ENCODE assay signal across 15 cellular contexts in the genomic region with DNA sequence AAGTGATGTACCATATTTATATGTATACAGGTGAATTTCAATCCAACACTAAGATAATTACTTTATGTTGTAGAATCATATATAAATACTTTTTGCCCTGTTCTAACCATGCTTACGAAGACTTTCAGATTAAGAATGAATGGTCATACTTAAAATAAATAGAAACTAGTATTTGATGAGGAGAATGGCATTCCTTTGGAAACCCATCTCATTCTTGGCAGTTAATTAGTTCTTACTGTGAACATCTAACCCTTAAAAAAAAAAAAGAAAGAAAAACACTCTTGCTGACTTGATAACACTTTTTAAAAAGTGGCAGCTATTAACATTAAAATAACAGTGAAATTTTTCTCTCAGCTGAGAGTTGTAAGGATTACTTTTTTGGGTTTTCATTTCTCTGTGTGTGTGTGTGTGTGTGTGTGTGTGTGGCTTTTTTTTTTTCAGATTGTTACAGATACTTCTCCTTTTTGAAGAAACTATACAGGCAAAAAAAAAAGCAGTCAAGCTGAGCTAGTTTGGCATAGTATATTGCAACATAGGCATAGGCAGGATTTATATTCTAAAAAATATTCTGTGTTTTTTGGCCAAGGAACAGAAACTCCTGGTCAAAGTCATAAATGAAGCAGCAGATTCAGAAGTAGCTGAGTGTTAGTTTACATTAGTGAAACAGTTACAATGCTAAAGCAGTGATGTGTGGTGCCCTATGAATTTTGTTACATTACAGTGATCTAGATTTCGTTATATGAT.
A peak's percentile ranks its signal among the peaks of the same experiment; 100 is the strongest.
DNase-seq lines count a peak whose midpoint lies in the region; ATAC-seq and TF ChIP-seq lines count a peak whose summit lies in the region.
"Had no signal": no experiment of that assay in that cellular context is flagged by ENCODE, and none has a peak within 500 bp of the region (broad histone marks: within the 10 kb centered on the region; RNA-seq: fewer than 3 reads in every experiment).

No MANE protein-coding gene starts in this region.

- H3K27me3 Mint-ChIP-seq in HFFc6 (ENCODE audit: insufficient read depth), result peaks cover 2% of the 10 kb centered on the region; the same call in 1 of the 2 replicates

- peaks cover 64% of the 10 kb centered on the region for H3K4me1 Mint-ChIP-seq in HFFc6 (ENCODE audit: low read depth)

- no peaks in the 10 kb centered on the region for H3K36me3 ChIP-seq in WERI-Rb-1
- H3K36me3 ChIP-seq: suprapubic skin had no signal

- H3K9me3 Mint-ChIP-seq in HFFc6, result no peaks in the 10 kb centered on the region

- no peaks in the 10 kb centered on the region; the same call in 1 of the 2 replicates for H3K36me3 Mint-ChIP-seq in HFFc6 (ENCODE audit: low read depth)

- H3K27me3 ChIP-seq in WERI-Rb-1 (ENCODE audit: insufficient read depth, low read depth, severe bottlenecking), result no peaks in the 10 kb centered on the region
- H3K27me3 ChIP-seq: suprapubic skin had no signal

- TF ChIP-seq CTCF in HFFc6 (IDR thresholded peaks at IDR 0.05) (no peak), fibroblast of mammary gland (conservative IDR thresholded peaks at IDR 0.05; ENCODE audit: control insufficient read depth, insufficient read depth, low read depth, low read length) (no peak), WERI-Rb-1 (IDR thresholded peaks at IDR 0.05; ENCODE audit: low read depth, low read length) (no peak)

- ATAC-seq in HG03045 (IDR thresholded peaks at IDR 0.05; ENCODE audit: unreplicated experiment), result no peak
- no peak for ATAC-seq in HG02981 (IDR thresholded peaks at IDR 0.05; ENCODE audit: unreplicated experiment)
- ATAC-seq: Right ventricle myocardium inferior had no signal

- no peak overlapping the region for H3K4me3 Mint-ChIP-seq in HFFc6

- H3K27ac Mint-ChIP-seq in HFFc6, result peak overlapping the region; percentile 8; the same call in 1 of the 2 replicates

- H3K4me3 ChIP-seq in fibroblast of mammary gland (ENCODE audit: control insufficient read depth, low read depth, low read length), result no peak overlapping the region
- no peak overlapping the region for H3K4me3 ChIP-seq in WERI-Rb-1 (ENCODE audit: low read depth, low read length)
- H3K4me3 ChIP-seq: lung, suprapubic skin had no signal

- DNase-seq in HFFc6 (peak; percentile 40), OCI-M1 (lab: John Stamatoyannopoulos, UW) (peak; percentile 82), fibroblast of mammary gland (ENCODE audit: low read depth) (peak; percentile 68), retina (peak; percentile 8), cerebellar nuclear complex (lab: John Stamatoyannopoulos, UW) (no peak), WERI-Rb-1 (no peak)
- DNase-seq: activated gamma-delta T cell, cortex of kidney, head of caudate nucleus, NCI-H524 had no signal

- no peak overlapping the region for H3K27ac ChIP-seq in WERI-Rb-1
- H3K27ac ChIP-seq: suprapubic skin had no signal

- H3K9me3 ChIP-seq in WERI-Rb-1 (ENCODE audit: severe bottlenecking), result no peaks in the 10 kb centered on the region
- H3K9me3 ChIP-seq: suprapubic skin had no signal

Comparison
In these comparisons a context has a peak if more than half of its experiments do, and no peak if none do; other contexts are left out.
1. DNase-seq: peak in HFFc6 (single experiment), OCI-M1 (single experiment), fibroblast of mammary gland (single experiment) and retina (single experiment); none in cerebellar nuclear complex (0 of 2) and WERI-Rb-1 (single experiment).